18 cellular contexts compared by ENCODE assay signal in the genomic region with DNA sequence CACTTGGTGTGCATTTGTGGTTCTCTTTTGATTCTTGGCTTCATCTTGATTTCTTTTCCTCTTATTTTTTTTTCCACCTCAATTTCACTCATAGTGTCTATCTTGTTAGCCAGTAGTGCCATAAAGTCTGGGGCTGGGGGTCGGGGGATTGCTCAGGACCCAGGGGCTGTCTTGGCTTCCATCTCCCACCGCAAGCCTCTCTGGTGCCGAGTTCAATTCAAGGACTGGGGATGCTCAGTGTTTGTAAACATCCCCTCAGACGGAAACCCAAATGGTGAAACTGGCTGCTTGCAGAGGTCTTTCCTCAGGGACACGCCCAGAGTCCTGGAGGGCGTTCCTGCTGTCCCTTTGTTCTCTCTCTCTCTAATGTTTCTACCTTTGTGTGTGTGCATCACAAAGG.
DNase-seq lines count a peak whose midpoint lies in the region; ATAC-seq and TF ChIP-seq lines count a peak whose summit lies in the region.
"Had no signal": no experiment of that assay in that cellular context is flagged by ENCODE, and none has a peak within 500 bp of the region (broad histone marks: within the 10 kb centered on the region; RNA-seq: fewer than 3 reads in every experiment).

No MANE protein-coding gene starts in this region.

- no peak for DNase-seq in activated T-cell treated with anti-CD3 and anti-CD28 coated beads, Interleukin-2, amount 50 U/mL, for 72 hours
- DNase-seq in activated T-cell treated with anti-CD3 and anti-CD28 coated beads, Interleukin-2, amount 50 U/mL, for 4 hours, result no peak
- DNase-seq in GM23338 (ENCODE audit: low spot score) (no peak), sigmoid colon (peak; percentile 26), mesothelial cell of epicardium (ENCODE audit: low spot score in 2 of 2, unreplicated experiment in 2 of 2) (no peak)
- DNase-seq: 8988T; CD4-positive, alpha-beta memory T cell; DMS153; DMS79; GF-D8; HCEC 1CT had no signal

- H3F3A ChIP-seq in GM23338 (replicated peaks; ENCODE audit: low read depth), result no peaks in the 10 kb centered on the region

- TF ChIP-seq CTCF in GM23338 (conservative IDR thresholded peaks at IDR 0.05; ENCODE audit: low read depth in 2 of 2), result no peak
- TF ChIP-seq CTCF in nephron (IDR thresholded peaks at IDR 0.05; ENCODE audit: unreplicated experiment in 3 of 3), result no peak
- no peak for TF ChIP-seq CTCF in sigmoid colon (IDR thresholded peaks at IDR 0.05)
- TF ChIP-seq CTCF in mesothelial cell of epicardium (IDR thresholded peaks at IDR 0.05; ENCODE audit: unreplicated experiment), result no peak

- no peaks in the 10 kb centered on the region for H3K9me3 ChIP-seq in sigmoid colon
- H3K9me3 ChIP-seq: BLaER1 had no signal

- 65 to 78% methylated on average over 6 of the region's 6 CpGs for WGBS in sigmoid colon, 2 donors

- H3K27me3 Mint-ChIP-seq in activated T-cell treated with anti-CD3 and anti-CD28 coated beads, Interleukin-2, amount 50 U/mL, for 72 hours (ENCODE audit: low read depth), result peaks cover 8% of the 10 kb centered on the region
- H3K27me3 Mint-ChIP-seq in activated T-cell treated with anti-CD3 and anti-CD28 coated beads, Interleukin-2, amount 50 U/mL, for 4 hours (ENCODE audit: low read depth), result peaks cover 3% of the 10 kb centered on the region
- H3K27me3 Mint-ChIP-seq in GM23338 (ENCODE audit: insufficient read depth, low read depth, poor library complexity) (no peaks in the 10 kb centered on the region), nephron (ENCODE audit: low read depth) (peaks cover 11% of the 10 kb centered on the region), mesothelial cell of epicardium (ENCODE audit: low read depth) (peaks cover 7% of the 10 kb centered on the region)

- no peaks in the 10 kb centered on the region for H3K27me3 ChIP-seq in GM23338 (ENCODE audit: insufficient read depth)
- peaks cover 0 to 6% (median 0%) of the 10 kb centered on the region in 3 donors for H3K27me3 ChIP-seq in sigmoid colon
- H3K27me3 ChIP-seq: BLaER1 had no signal

- H3K79me2 ChIP-seq in GM23338 (replicated peaks; ENCODE audit: insufficient read depth), result no peaks in the 10 kb centered on the region

- H3K4me3 Mint-ChIP-seq in activated T-cell treated with anti-CD3 and anti-CD28 coated beads, Interleukin-2, amount 50 U/mL, for 72 hours, result no peak overlapping the region
- no peak overlapping the region for H3K4me3 Mint-ChIP-seq in activated T-cell treated with anti-CD3 and anti-CD28 coated beads, Interleukin-2, amount 50 U/mL, for 4 hours
- no peak overlapping the region for H3K4me3 Mint-ChIP-seq in GM23338
- no peak overlapping the region for H3K4me3 Mint-ChIP-seq in nephron
- H3K4me3 Mint-ChIP-seq in mesothelial cell of epicardium, result no peak overlapping the region
- H3K4me3 Mint-ChIP-seq: CD4-positive, alpha-beta memory T cell had no signal

- H3K4me3 ChIP-seq in GM23338 (no peak overlapping the region), sigmoid colon (no peak overlapping the region)
- H3K4me3 ChIP-seq: BLaER1, GM12878 had no signal

- no peaks in the 10 kb centered on the region for H3K36me3 ChIP-seq in GM23338 (ENCODE audit: insufficient read depth)
- H3K36me3 ChIP-seq in sigmoid colon, result no peaks in the 10 kb centered on the region
- H3K36me3 ChIP-seq: BLaER1 had no signal

- H3K36me3 Mint-ChIP-seq in activated T-cell treated with anti-CD3 and anti-CD28 coated beads, Interleukin-2, amount 50 U/mL, for 72 hours (ENCODE audit: insufficient read depth in 2 of 2), result no peaks in the 10 kb centered on the region
- H3K36me3 Mint-ChIP-seq in activated T-cell treated with anti-CD3 and anti-CD28 coated beads, Interleukin-2, amount 50 U/mL, for 4 hours (ENCODE audit: insufficient read depth), result no peaks in the 10 kb centered on the region
- H3K36me3 Mint-ChIP-seq in GM23338 (ENCODE audit: low read depth) (no peaks in the 10 kb centered on the region), nephron (ENCODE audit: low read depth) (no peaks in the 10 kb centered on the region), mesothelial cell of epicardium (no peaks in the 10 kb centered on the region)
- H3K36me3 Mint-ChIP-seq: CD14-positive monocyte; CD4-positive, alpha-beta memory T cell had no signal

- intact Hi-C loops in sigmoid colon (cut with DNase I), result no loop called here

- peak overlapping the region; percentile 14 for H3K27ac Mint-ChIP-seq in activated T-cell treated with anti-CD3 and anti-CD28 coated beads, Interleukin-2, amount 50 U/mL, for 72 hours
- H3K27ac Mint-ChIP-seq in GM23338 (no peak overlapping the region), nephron (peak overlapping the region in 2 of 3 experiments; percentile 45 to 96), mesothelial cell of epicardium (no peak overlapping the region)
- H3K27ac Mint-ChIP-seq: CD14-positive monocyte; CD4-positive, alpha-beta memory T cell had no signal

- H3K27ac ChIP-seq in GM23338 (ENCODE audit: low read depth) (no peak overlapping the region), sigmoid colon (no peak overlapping the region)
- H3K27ac ChIP-seq: BLaER1, HL-60 had no signal

- H3K9me3 Mint-ChIP-seq in activated T-cell treated with anti-CD3 and anti-CD28 coated beads, Interleukin-2, amount 50 U/mL, for 72 hours, result no peaks in the 10 kb centered on the region
- H3K9me3 Mint-ChIP-seq in activated T-cell treated with anti-CD3 and anti-CD28 coated beads, Interleukin-2, amount 50 U/mL, for 4 hours, result no peaks in the 10 kb centered on the region
- H3K9me3 Mint-ChIP-seq in GM23338, result no peaks in the 10 kb centered on the region
- H3K9me3 Mint-ChIP-seq in nephron, result no peaks in the 10 kb centered on the region
- H3K9me3 Mint-ChIP-seq in mesothelial cell of epicardium, result no peaks in the 10 kb centered on the region
- H3K9me3 Mint-ChIP-seq: CD4-positive, alpha-beta memory T cell had no signal

- no peak overlapping the region for H3K4me2 ChIP-seq in GM23338
- H3K4me2 ChIP-seq: BLaER1 had no signal

- no peak overlapping the region for H2AFZ ChIP-seq in GM23338

- H3K9me2 ChIP-seq in GM23338 (ENCODE audit: insufficient read depth), result no peaks in the 10 kb centered on the region

- no peak for TF ChIP-seq EP300 in sigmoid colon (IDR thresholded peaks at IDR 0.05)

- TF ChIP-seq POLR2A in sigmoid colon (IDR thresholded peaks at IDR 0.05), result no peak

- ATAC-seq in activated T-cell treated with anti-CD3 and anti-CD28 coated beads, Interleukin-2, amount 50 U/mL, for 72 hours (replicated peaks in 1 of 2), result no peak
- no peak for ATAC-seq in activated T-cell treated with anti-CD3 and anti-CD28 coated beads, Interleukin-2, amount 50 U/mL, for 4 hours
- ATAC-seq in GM23338, result peak; percentile 47; the same call in 2 of the 3 replicates
- no peak for ATAC-seq in HG03135 (IDR thresholded peaks at IDR 0.05; ENCODE audit: unreplicated experiment)
- ATAC-seq in HG03039 (IDR thresholded peaks at IDR 0.05; ENCODE audit: unreplicated experiment), result no peak
- ATAC-seq: GM12878 had no signal

- H4K20me1 ChIP-seq in GM23338 (replicated peaks; ENCODE audit: insufficient read depth), result no peaks in the 10 kb centered on the region
- H4K20me1 ChIP-seq: BLaER1 had no signal

- H3K4me1 Mint-ChIP-seq in activated T-cell treated with anti-CD3 and anti-CD28 coated beads, Interleukin-2, amount 50 U/mL, for 72 hours (ENCODE audit: low read depth), result no peaks in the 10 kb centered on the region
- no peaks in the 10 kb centered on the region for H3K4me1 Mint-ChIP-seq in activated T-cell treated with anti-CD3 and anti-CD28 coated beads, Interleukin-2, amount 50 U/mL, for 4 hours (ENCODE audit: low read depth)
- H3K4me1 Mint-ChIP-seq in GM23338, result peaks cover 5% of the 10 kb centered on the region; the same call in 2 of the 3 replicates
- peaks cover 50% of the 10 kb centered on the region for H3K4me1 Mint-ChIP-seq in nephron
- peaks cover 22% of the 10 kb centered on the region for H3K4me1 Mint-ChIP-seq in mesothelial cell of epicardium
- H3K4me1 Mint-ChIP-seq: CD14-positive monocyte; CD4-positive, alpha-beta memory T cell had no signal

- H3K4me1 ChIP-seq in GM23338 (ENCODE audit: insufficient read depth), result no peaks in the 10 kb centered on the region
- peaks cover 0 to 18% (median 9%) of the 10 kb centered on the region in 4 donors for H3K4me1 ChIP-seq in sigmoid colon

TF ChIP-seq in GM23338, 12 proteins besides CTCF, POLR2A, EP300 and RAD21 (continues in another document):
- TF ChIP-seq ZNF114 (CRISPR knock-in tag; IDR thresholded peaks at IDR 0.05) (no peak), JUNB (IDR thresholded peaks at IDR 0.05; ENCODE audit: unreplicated experiment) (no peak), POLR2AphosphoS5 (IDR thresholded peaks at IDR 0.05; ENCODE audit: low read depth) (no peak), CREB1 (CRISPR knock-in tag; IDR thresholded peaks at IDR 0.05; ENCODE audit: low read depth) (no peak)
- TF ChIP-seq, protein P1, sequence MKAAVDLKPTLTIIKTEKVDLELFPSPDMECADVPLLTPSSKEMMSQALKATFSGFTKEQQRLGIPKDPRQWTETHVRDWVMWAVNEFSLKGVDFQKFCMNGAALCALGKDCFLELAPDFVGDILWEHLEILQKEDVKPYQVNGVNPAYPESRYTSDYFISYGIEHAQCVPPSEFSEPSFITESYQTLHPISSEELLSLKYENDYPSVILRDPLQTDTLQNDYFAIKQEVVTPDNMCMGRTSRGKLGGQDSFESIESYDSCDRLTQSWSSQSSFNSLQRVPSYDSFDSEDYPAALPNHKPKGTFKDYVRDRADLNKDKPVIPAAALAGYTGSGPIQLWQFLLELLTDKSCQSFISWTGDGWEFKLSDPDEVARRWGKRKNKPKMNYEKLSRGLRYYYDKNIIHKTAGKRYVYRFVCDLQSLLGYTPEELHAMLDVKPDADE (IDR thresholded peaks at IDR 0.05), result no peak

Comparison
In these comparisons a context has a peak if more than half of its experiments do, and no peak if none do; other contexts are left out.
1. H3K27ac Mint-ChIP-seq: peak in activated T-cell treated with anti-CD3 and anti-CD28 coated beads, Interleukin-2, amount 50 U/mL, for 72 hours (single experiment) and nephron (2 of 3); none in GM23338 (single experiment) and mesothelial cell of epicardium (single experiment).